In genomic region chr17:58082341-58082869, GRCh38 we compare ENCODE assay signal across 8 cellular contexts. TPM values are rescaled to one million over a fixed set of nuclear protein-coding genes. Genes with fewer than 3 reads are reported as not detected.
DNase-seq lines count a peak whose midpoint lies in the region; ATAC-seq and TF ChIP-seq lines count a peak whose summit lies in the region.

No MANE protein-coding gene starts in this region.

- no peak for ATAC-seq in psoas muscle
- ATAC-seq in HG02884 (IDR thresholded peaks at IDR 0.05; ENCODE audit: unreplicated experiment) = no peak
- ATAC-seq in GM21723 (IDR thresholded peaks at IDR 0.05; ENCODE audit: unreplicated experiment) = no peak

- no peaks in the 10 kb centered on the region for H3F3A ChIP-seq in DOHH2 (ENCODE audit: control insufficient read depth, insufficient read depth)
- peaks cover 10% of the 10 kb centered on the region; the same call in 1 of the 2 replicates for H3F3A ChIP-seq in PC-9 (ENCODE audit: insufficient read depth, low read depth)

- in situ Hi-C loops in HAP-1 (cut with MboI; ENCODE audit: low sequenced_read_pairs) = no loop called here

- POLR2A ChIA-PET in PC-9 (lab: Charles Lee; ENCODE audit: unreplicated experiment) = interaction anchor here (0.6 to 0.7 kb wide), 5 partner anchors 75 to 271 kb away, joined by 5 to 20 read pairs (median 8); no protein-coding TSS in a partner anchor

- no peaks in the 10 kb centered on the region for H3K9me2 ChIP-seq in DOHH2 (replicated peaks; ENCODE audit: control insufficient read depth, low read length)
- no peaks in the 10 kb centered on the region for H3K9me2 ChIP-seq in PC-9 (ENCODE audit: insufficient read depth)

- peak overlapping the region; percentile 69 for H3K4me2 ChIP-seq in DOHH2 (ENCODE audit: low read length)
- H3K4me2 ChIP-seq in PC-9 = peak overlapping the region; percentile 72

- TF ChIP-seq CTCF in DOHH2 (IDR thresholded peaks at IDR 0.05; ENCODE audit: low read depth, low read length, poor library complexity, severe bottlenecking) (no peak), PC-9 (conservative IDR thresholded peaks at IDR 0.05) (no peak), fibroblast of mammary gland (conservative IDR thresholded peaks at IDR 0.05; ENCODE audit: control insufficient read depth, insufficient read depth, low read depth, low read length) (no peak), psoas muscle (IDR thresholded peaks at IDR 0.05) (no peak)

- no peak overlapping the region; the same call in 1 of the 2 replicates for H2AFZ ChIP-seq in PC-9

- DNase-seq in PC-9 (no peak), fibroblast of mammary gland (ENCODE audit: low read depth) (no peak), psoas muscle (no peak), LoVo (ENCODE audit: low spot score) (no peak), HAP-1 (ENCODE audit: low spot score in 2 of 2) (no peak)

- CTCF ChIA-PET in PC-9 (lab: Charles Lee) = interaction anchor here (0.5 to 1.1 kb wide), 3 partner anchors 18 to 83 kb away, joined by 3 to 6 read pairs (median 3); no protein-coding TSS in a partner anchor

- H3K4me3 ChIP-seq in DOHH2 (ENCODE audit: low read length) (peak overlapping the region; percentile 70), PC-9 (no peak overlapping the region; the same call in 1 of the 2 replicates), fibroblast of mammary gland (ENCODE audit: control insufficient read depth, low read depth, low read length) (peak overlapping the region; percentile 30), psoas muscle (peak overlapping the region; percentile 97), HAP-1 (no peak overlapping the region; the same call in 1 of the 2 replicates)

- H3K27me3 ChIP-seq in DOHH2 (ENCODE audit: control insufficient read depth, low read length) = peaks cover 27% of the 10 kb centered on the region
- H3K27me3 ChIP-seq in PC-9 (ENCODE audit: insufficient read depth, low read depth) = peaks cover 7% of the 10 kb centered on the region; the same call in 1 of the 2 replicates
- H3K27me3 ChIP-seq in psoas muscle (ENCODE audit: insufficient read depth in 3 of 3, low read length in 2 of 3) = peaks cover 0 to 2% (median 0%) of the 10 kb centered on the region in 3 donors
- H3K27me3 ChIP-seq in HAP-1 (ENCODE audit: low read depth) = peaks cover 9% of the 10 kb centered on the region

- H3K36me3 ChIP-seq in DOHH2 (ENCODE audit: control insufficient read depth, low read length) (peaks cover 40% of the 10 kb centered on the region), PC-9 (ENCODE audit: low read depth) (peaks cover 23% of the 10 kb centered on the region; the same call in 1 of the 2 replicates), psoas muscle (ENCODE audit: insufficient read depth in 1 of 2, low read depth in 1 of 2) (peaks cover 0 to 17% of the 10 kb centered on the region in 2 donors), HAP-1 (replicated peaks) (peaks cover 26% of the 10 kb centered on the region)

- WGBS in psoas muscle, 3 donors = 66 to 79% (median 75%) methylated on average over 10 of the region's 10 CpGs

- BruUV-seq in PC-9 (replicated peaks; lab: Mats Ljungman, UMichigan) = TSS peak; percentile 59

- H3K79me2 ChIP-seq in DOHH2 (ENCODE audit: control insufficient read depth, low read length) = peaks cover 43% of the 10 kb centered on the region
- H3K79me2 ChIP-seq in PC-9 (ENCODE audit: low read depth) = peaks cover 40% of the 10 kb centered on the region

- intact Hi-C loops in PC-9 (cut with micrococcal nuclease; ENCODE audit: unreplicated experiment) = loop anchor here (5.0 to 10.0 kb wide), 2 partner anchors 60 to 228 kb away; partner anchors contain the start of gene MRPS23
- intact Hi-C loops in psoas muscle (cut with DNase I) = loop anchor here (5.0 to 10.0 kb wide), 2 partner anchors 75 to 228 kb away; partner anchors contain the start of genes SRSF1 (in 2 of the 2) and MRPS23 (in 1 of the 2)

- H3K4me1 ChIP-seq in DOHH2 (ENCODE audit: control insufficient read depth, low read length) (peaks cover 22% of the 10 kb centered on the region), PC-9 (replicated peaks; ENCODE audit: insufficient read depth) (peaks cover 17% of the 10 kb centered on the region), psoas muscle (peaks cover 23% of the 10 kb centered on the region), HAP-1 (peaks cover 7% of the 10 kb centered on the region)

- H3K27ac ChIP-seq in DOHH2 (ENCODE audit: low read depth, low read length) = no peak overlapping the region; the same call in 1 of the 2 replicates
- no peak overlapping the region for H3K27ac ChIP-seq in PC-9
- peak overlapping the region; percentile 94 for H3K27ac ChIP-seq in psoas muscle

- peaks cover 33% of the 10 kb centered on the region for H4K20me1 ChIP-seq in DOHH2 (ENCODE audit: control insufficient read depth, insufficient read depth, low read depth, low read length)
- H4K20me1 ChIP-seq in PC-9 (ENCODE audit: insufficient read depth) = peaks cover 34% of the 10 kb centered on the region

- no peaks in the 10 kb centered on the region for H3K9me3 ChIP-seq in DOHH2 (ENCODE audit: control insufficient read depth, insufficient read depth, low read length)
- H3K9me3 ChIP-seq in PC-9 (ENCODE audit: insufficient read depth, low read depth) = no peaks in the 10 kb centered on the region
- no peaks in the 10 kb centered on the region for H3K9me3 ChIP-seq in psoas muscle
- no peaks in the 10 kb centered on the region for H3K9me3 ChIP-seq in HAP-1

RNA-seq across cellular contexts. Expression of gene DYNLL2, which starts 0.8 kb away (rescaled TPM):
- total RNA-seq in PC-9 (2021) (29.3 and 36.2 TPM in 2 replicates), psoas muscle (10 to 100 TPM; 45.5 to 51.1 (median 47.2) TPM)
- polyA plus RNA-seq in psoas muscle = 10 to 100 TPM; 28.9 to 84.3 (median 44.0) TPM

Comparison
In these comparisons a context has a peak if more than half of its experiments do, and no peak if none do; other contexts are left out.
1. H3K4me3 ChIP-seq: peak in DOHH2 (single experiment), fibroblast of mammary gland (single experiment) and psoas muscle (single experiment); none in PC-9 (single experiment) and HAP-1 (single experiment).